ENCODE assay signal across 16 cellular contexts in genomic region chr20:33710681-33711445, GRCh38. TPM values are rescaled to one million over a fixed set of nuclear protein-coding genes. Genes with fewer than 3 reads are reported as not detected.
A peak's percentile ranks its signal among the peaks of the same experiment; 100 is the strongest.
DNase-seq lines count a peak whose midpoint lies in the region; ATAC-seq, FAIRE-seq and TF ChIP-seq lines count a peak whose summit lies in the region.
"Had no signal": no experiment of that assay in that cellular context is flagged by ENCODE, and none has a peak within 500 bp of the region (broad histone marks: within the 10 kb centered on the region; RNA-seq: fewer than 3 reads in every experiment).

No MANE protein-coding gene starts in this region.

- H3K9me3 Mint-ChIP-seq in activated CD8-positive, alpha-beta memory T cell treated with anti-CD3 and anti-CD28 coated beads, Interleukin-2, amount 10 ng/mL, durations not matched to agents 7 days and 5 days (ENCODE audit: low read depth) = no peaks in the 10 kb centered on the region
- no peaks in the 10 kb centered on the region for H3K9me3 Mint-ChIP-seq in Calu3 (ENCODE audit: low read depth, unreplicated experiment)

- no peak for DNase-seq in activated CD8-positive, alpha-beta memory T cell treated with anti-CD3 and anti-CD28 coated beads, Interleukin-2, amount 10 ng/mL, durations not matched to agents 7 days and 5 days
- no peak for DNase-seq in activated CD8-positive, alpha-beta memory T cell treated with anti-CD3 and anti-CD28 coated beads, Interleukin-2, amount 50 U/mL, for 4 hours
- DNase-seq in Calu3 (no peak), RWPE1 (ENCODE audit: low spot score) (no peak), left colon (no peak), GM19239 (ENCODE audit: insufficient read length, low spot score) (no peak)
- DNase-seq: AML-193; CD4-positive, CD25-positive, alpha-beta regulatory T cell; GF-D8; MM.1S; NCI-H1105; NCI-H187; NCI-H446 had no signal

- H3K27ac ChIP-seq in RWPE1 = peak overlapping the region; percentile 70

- no TSS peak for BruUV-seq in Calu3 (replicated peaks; lab: Mats Ljungman, UMichigan)

- intact Hi-C loops in Calu3 (cut with micrococcal nuclease; ENCODE audit: unreplicated experiment) (no loop called here), left colon (cut with DNase I, micrococcal nuclease) (no loop called here)

- no peak overlapping the region for H3K4me3 Mint-ChIP-seq in activated CD8-positive, alpha-beta memory T cell treated with anti-CD3 and anti-CD28 coated beads, Interleukin-2, amount 10 ng/mL, durations not matched to agents 7 days and 5 days
- H3K4me3 Mint-ChIP-seq in Calu3 (ENCODE audit: low read depth, unreplicated experiment) = no peak overlapping the region
- H3K4me3 Mint-ChIP-seq: CD4-positive, CD25-positive, alpha-beta regulatory T cell had no signal

- CTCF ChIA-PET in activated CD8-positive, alpha-beta memory T cell treated with anti-CD3 and anti-CD28 coated beads, Interleukin-2, amount 10 ng/mL, durations not matched to agents 7 days and 5 days (lab: Charles Lee) = no interaction called here
- CTCF ChIA-PET in Calu3 (lab: Charles Lee) = no interaction called here
- CTCF ChIA-PET in RWPE1 (lab: Yijun Ruan, JAX) = no interaction called here

- peak overlapping the region; percentile 33 for H3K27ac Mint-ChIP-seq in activated CD8-positive, alpha-beta memory T cell treated with anti-CD3 and anti-CD28 coated beads, Interleukin-2, amount 10 ng/mL, durations not matched to agents 7 days and 5 days
- peak overlapping the region; percentile 9 for H3K27ac Mint-ChIP-seq in Calu3 (ENCODE audit: unreplicated experiment)

- TF ChIP-seq CTCF in Calu3 (IDR thresholded peaks at IDR 0.05; ENCODE audit: unreplicated experiment) = no peak
- TF ChIP-seq CTCF in RWPE1 (conservative IDR thresholded peaks at IDR 0.05; ENCODE audit: low read depth) = no peak

- ATAC-seq in activated CD8-positive, alpha-beta memory T cell treated with anti-CD3 and anti-CD28 coated beads, Interleukin-2, amount 10 ng/mL, durations not matched to agents 7 days and 5 days = no peak
- ATAC-seq in left colon = peak; percentile 52
- no peak for ATAC-seq in HG02973 (IDR thresholded peaks at IDR 0.05; ENCODE audit: unreplicated experiment)
- ATAC-seq in HG03039 (IDR thresholded peaks at IDR 0.05; ENCODE audit: unreplicated experiment) = no peak

- H3K4me1 Mint-ChIP-seq in activated CD8-positive, alpha-beta memory T cell treated with anti-CD3 and anti-CD28 coated beads, Interleukin-2, amount 10 ng/mL, durations not matched to agents 7 days and 5 days = peaks cover 10% of the 10 kb centered on the region
- H3K4me1 Mint-ChIP-seq in Calu3 (ENCODE audit: low read depth, unreplicated experiment) = peaks cover 23% of the 10 kb centered on the region

- POLR2A ChIA-PET in RWPE1 (lab: Yijun Ruan, JAX; ENCODE audit: low non-redundant PET) = no interaction called here

- no peaks in the 10 kb centered on the region for H3K27me3 Mint-ChIP-seq in activated CD8-positive, alpha-beta memory T cell treated with anti-CD3 and anti-CD28 coated beads, Interleukin-2, amount 10 ng/mL, durations not matched to agents 7 days and 5 days
- no peaks in the 10 kb centered on the region for H3K27me3 Mint-ChIP-seq in Calu3 (ENCODE audit: unreplicated experiment)
- H3K27me3 Mint-ChIP-seq: CD4-positive, CD25-positive, alpha-beta regulatory T cell had no signal

- no peak for FAIRE-seq in GM19239 (lab: Jason Lieb, UNC)

- peaks cover 26% of the 10 kb centered on the region for H3K36me3 Mint-ChIP-seq in activated CD8-positive, alpha-beta memory T cell treated with anti-CD3 and anti-CD28 coated beads, Interleukin-2, amount 10 ng/mL, durations not matched to agents 7 days and 5 days
- H3K36me3 Mint-ChIP-seq in Calu3 (ENCODE audit: insufficient read depth, unreplicated experiment) = peaks cover 10% of the 10 kb centered on the region

RNA-seq across cellular contexts. Expression of gene PXMP4, which starts 9.2 kb away (rescaled TPM):
- total RNA-seq in activated CD8-positive, alpha-beta memory T cell treated with anti-CD3 and anti-CD28 coated beads, Interleukin-2, amount 10 ng/mL, durations not matched to agents 7 days and 5 days = 10 to 100 TPM; 11.9 to 15.6 TPM
- 18.7 and 20.3 TPM in 2 replicates for total RNA-seq in Calu3 (2022)
- total RNA-seq in left colon = 10 to 100 TPM; 13.4 to 22.2 TPM

RNA-seq across cellular contexts. Expression of gene ZNF341, which starts 20.9 kb away (rescaled TPM):
- 1 to 10 TPM; 6.5 to 7.4 TPM for total RNA-seq in activated CD8-positive, alpha-beta memory T cell treated with anti-CD3 and anti-CD28 coated beads, Interleukin-2, amount 10 ng/mL, durations not matched to agents 7 days and 5 days
- 10.2 and 12.9 TPM in 2 replicates for total RNA-seq in Calu3 (2022)
- 1 to 10 TPM; 4.2 to 4.9 TPM for total RNA-seq in left colon

RNA-seq across cellular contexts. Expression of gene E2F1, which starts 24.7 kb away (rescaled TPM):
- total RNA-seq in activated CD8-positive, alpha-beta memory T cell treated with anti-CD3 and anti-CD28 coated beads, Interleukin-2, amount 10 ng/mL, durations not matched to agents 7 days and 5 days = 100 to 1,000 TPM in 1 of 2 experiments, 10 to 100 TPM in 1; 87.7 to 100 TPM
- total RNA-seq in Calu3 (2022) (56.9 and 62.3 TPM in 2 replicates), left colon (1 to 10 TPM; 2.6 to 5.9 TPM)

RNA-seq across cellular contexts. Expression of gene NECAB3, which starts 36.6 kb away (rescaled TPM):
- total RNA-seq in activated CD8-positive, alpha-beta memory T cell treated with anti-CD3 and anti-CD28 coated beads, Interleukin-2, amount 10 ng/mL, durations not matched to agents 7 days and 5 days = 10 to 100 TPM; 28.3 to 34.0 TPM
- 65.5 and 80.8 TPM in 2 replicates for total RNA-seq in Calu3 (2022)
- 10 to 100 TPM; 38.5 to 54.1 TPM for total RNA-seq in left colon

RNA-seq across cellular contexts. Expression of gene ACTL10, which starts 44.1 kb away (rescaled TPM):
- 1 to 10 TPM; 3.7 to 3.9 TPM for total RNA-seq in activated CD8-positive, alpha-beta memory T cell treated with anti-CD3 and anti-CD28 coated beads, Interleukin-2, amount 10 ng/mL, durations not matched to agents 7 days and 5 days
- 5.4 and 7.3 TPM in 2 replicates for total RNA-seq in Calu3 (2022)
- 1 to 10 TPM; 3.5 to 3.8 TPM for total RNA-seq in left colon
- total RNA-seq: SK-MEL-5 had no signal
